ENCODE assay signal across 9 cellular contexts in genomic region chr10:72310241-72310633, GRCh38. TPM values are rescaled to one million over a fixed set of nuclear protein-coding genes. Genes with fewer than 3 reads are reported as not detected.
DNase-seq lines count a peak whose midpoint lies in the region; ATAC-seq and TF ChIP-seq lines count a peak whose summit lies in the region.
"Had no signal": no experiment of that assay in that cellular context is flagged by ENCODE, and none has a peak within 500 bp of the region (broad histone marks: within the 10 kb centered on the region; RNA-seq: fewer than 3 reads in every experiment).

No MANE protein-coding gene starts in this region.

- H3K36me3 ChIP-seq in GM23248 (ENCODE audit: low read depth) (no peaks in the 10 kb centered on the region), PC-3 (ENCODE audit: low read depth, low read length) (no peaks in the 10 kb centered on the region), parathyroid adenoma (ENCODE audit: control insufficient read depth, insufficient read depth, low read length) (no peaks in the 10 kb centered on the region)

- peak; percentile 41 for DNase-seq in GM23248
- DNase-seq in PC-3 = peak; percentile 73
- DNase-seq in epithelial cell of esophagus (ENCODE audit: low read depth) = peak; percentile 59
- DNase-seq in medulla oblongata (ENCODE audit: extremely low spot score) = no peak
- no peak for DNase-seq in central memory CD4-positive, alpha-beta T cell
- DNase-seq: NCI-H748 treated with DMSO at 0.1 percent for 48 hours had no signal

- no peak overlapping the region for H3K9ac ChIP-seq in GM23248
- no peak overlapping the region for H3K9ac ChIP-seq in PC-3 (ENCODE audit: low read length)
- no peak overlapping the region for H3K9ac ChIP-seq in parathyroid adenoma

- no peak overlapping the region for H3K27ac ChIP-seq in GM23248
- peak overlapping the region; percentile 49 for H3K27ac ChIP-seq in PC-3 (ENCODE audit: low read length)
- no peak overlapping the region for H3K27ac ChIP-seq in parathyroid adenoma

- no peaks in the 10 kb centered on the region for H3K9me3 ChIP-seq in GM23248 (ENCODE audit: low read depth)
- no peaks in the 10 kb centered on the region for H3K9me3 ChIP-seq in PC-3 (ENCODE audit: low read length)
- no peaks in the 10 kb centered on the region for H3K9me3 ChIP-seq in parathyroid adenoma (ENCODE audit: control insufficient read depth, low read length)

- in situ Hi-C loops in GM23248 (cut with MboI) = no loop called here

- no peaks in the 10 kb centered on the region for H3K9me2 ChIP-seq in GM23248 (ENCODE audit: insufficient read depth)
- no peaks in the 10 kb centered on the region for H3K9me2 ChIP-seq in PC-3 (replicated peaks; ENCODE audit: low read length)

- H4K20me1 ChIP-seq in GM23248 (ENCODE audit: insufficient read depth) (no peaks in the 10 kb centered on the region), PC-3 (ENCODE audit: low read length) (no peaks in the 10 kb centered on the region)

- intact Hi-C loops in PC-3 (cut with micrococcal nuclease) = no loop called here

- H3K27me3 ChIP-seq in GM23248 (replicated peaks; ENCODE audit: insufficient read depth) = no peaks in the 10 kb centered on the region
- H3K27me3 ChIP-seq in PC-3 (ENCODE audit: low read length) = no peaks in the 10 kb centered on the region
- no peaks in the 10 kb centered on the region for H3K27me3 ChIP-seq in parathyroid adenoma (ENCODE audit: control insufficient read depth, insufficient read depth, low read length)

- no peak overlapping the region for H3K4me2 ChIP-seq in GM23248 (ENCODE audit: unreplicated experiment)
- H3K4me2 ChIP-seq in PC-3 (ENCODE audit: low read length) = peak overlapping the region; percentile 61
- H3K4me2 ChIP-seq in parathyroid adenoma (ENCODE audit: low read length) = no peak overlapping the region

- H3K4me1 ChIP-seq in GM23248 (ENCODE audit: insufficient read depth) (peaks cover 25% of the 10 kb centered on the region), PC-3 (ENCODE audit: insufficient read depth, low read length) (peaks cover 35% of the 10 kb centered on the region), parathyroid adenoma (peaks cover 17% of the 10 kb centered on the region)

- H3K79me2 ChIP-seq in GM23248 (ENCODE audit: insufficient read depth) (no peaks in the 10 kb centered on the region), PC-3 (ENCODE audit: low read length) (no peaks in the 10 kb centered on the region), parathyroid adenoma (no peaks in the 10 kb centered on the region)

- WGBS in GM23248 (ENCODE audit: low coverage in 1 of 2, low lambda C conversion rate in 2 of 2, missing lambda C conversion rate in 2 of 2), 2 experiments = 44 to 50% methylated on average over 10 to 11 of the region's 11 CpGs

- H3F3A ChIP-seq in GM23248 (ENCODE audit: insufficient read depth) = peaks cover 7% of the 10 kb centered on the region; the same call in 1 of the 2 replicates
- no peaks in the 10 kb centered on the region for H3F3A ChIP-seq in PC-3 (ENCODE audit: low read length, unreplicated experiment)

- H2AFZ ChIP-seq in GM23248 = peak overlapping the region; percentile 72; the same call in 1 of the 2 replicates
- peak overlapping the region; percentile 81 for H2AFZ ChIP-seq in PC-3 (ENCODE audit: low read length)
- peak overlapping the region; percentile 34 for H2AFZ ChIP-seq in parathyroid adenoma

- no TSS peak for BruUV-seq in PC-3 (replicated peaks; lab: Mats Ljungman, UMichigan)

- no peak for TF ChIP-seq CTCF in PC-3 (conservative IDR thresholded peaks at IDR 0.05; ENCODE audit: low read depth, low read length)
- no peak for TF ChIP-seq CTCF in epithelial cell of esophagus (IDR thresholded peaks at IDR 0.05; ENCODE audit: insufficient read depth, low read depth, low read length, missing control alignments)
- TF ChIP-seq CTCF in parathyroid adenoma (IDR thresholded peaks at IDR 0.05) = no peak

- H3K4me3 ChIP-seq in GM23248 (no peak overlapping the region), PC-3 (ENCODE audit: low read length) (no peak overlapping the region), epithelial cell of esophagus (ENCODE audit: low read length) (no peak overlapping the region), parathyroid adenoma (ENCODE audit: low read depth, low read length) (no peak overlapping the region)

- ATAC-seq in PC-3 = peak; percentile 50
- no peak for ATAC-seq in HG03097 (IDR thresholded peaks at IDR 0.05; ENCODE audit: low FRiP score, unreplicated experiment)
- no peak for ATAC-seq in HG02798 (IDR thresholded peaks at IDR 0.05; ENCODE audit: poor library complexity, unreplicated experiment)

- POLR2A ChIA-PET in PC-3 (lab: Charles Lee; ENCODE audit: unreplicated experiment) = no interaction called here

- CTCF ChIA-PET in PC-3 (lab: Charles Lee) = interaction anchor here (0.6 kb wide), 1 partner anchor 175 kb away, joined by 4 read pairs; no protein-coding TSS in a partner anchor

RNA-seq across cellular contexts. Expression of gene DDIT4, which starts 36.5 kb away (rescaled TPM):
- 188 and 199 TPM in 2 replicates for total RNA-seq in GM23248 (2014; rRNA removed; shearing (Covaris generic))
- polyA plus RNA-seq in GM23248 (2016; fragmentation: Nextera tagmentation; extraction: Ambion mirVana) = 144 and 155 TPM in 2 replicates
- 68.9 and 94.2 TPM in 2 replicates for total RNA-seq in PC-3 (2014; rRNA removed)

RNA-seq across cellular contexts. Expression of gene DNAJB12, which starts 44.5 kb away (rescaled TPM):
- total RNA-seq in GM23248 (2014; rRNA removed; shearing (Covaris generic)) = 28.4 and 32.9 TPM in 2 replicates
- polyA plus RNA-seq in GM23248 (2016; fragmentation: Nextera tagmentation; extraction: Ambion mirVana) = 32.0 and 33.5 TPM in 2 replicates
- total RNA-seq in PC-3 (2014; rRNA removed) = 25.7 and 30.9 TPM in 2 replicates

Comparison
In these comparisons a context has a peak if more than half of its experiments do, and no peak if none do; other contexts are left out.
1. DNase-seq: peak in GM23248 (single experiment), PC-3 (single experiment) and epithelial cell of esophagus (single experiment); none in medulla oblongata (single experiment) and central memory CD4-positive, alpha-beta T cell (single experiment).
2. Peak in every context shown above with its lines, with median percentiles within 50 percentile points of each other: H2AFZ ChIP-seq.